In genomic region chr17:75842963-75843576, GRCh38 we compare ENCODE assay signal across 11 cellular contexts. TPM values are rescaled to one million over a fixed set of nuclear protein-coding genes. Genes with fewer than 3 reads are reported as not detected.
DNase-seq lines count a peak whose midpoint lies in the region; ATAC-seq and TF ChIP-seq lines count a peak whose summit lies in the region.
"Had no signal": no experiment of that assay in that cellular context is flagged by ENCODE, and none has a peak within 500 bp of the region (broad histone marks: within the 10 kb centered on the region; RNA-seq: fewer than 3 reads in every experiment).

No MANE protein-coding gene starts in this region.

- intact Hi-C loops in heart right ventricle (cut with DNase I) = no loop called here
- intact Hi-C loops in Right ventricle myocardium superior (cut with DNase I) = no loop called here
- intact Hi-C loops in head of caudate nucleus (cut with DNase I) = no loop called here
- intact Hi-C loops in ovary (cut with DNase I) = no loop called here

- H3K4me1 ChIP-seq in heart right ventricle (peaks cover 32 to 54% (median 43%) of the 10 kb centered on the region in 9 donors), liver (ENCODE audit: control insufficient read depth in 4 of 4, insufficient read depth in 4 of 4, low read length in 3 of 4) (peaks cover 0 to 16% (median 8%) of the 10 kb centered on the region in 4 donors), upper lobe of left lung (peaks cover 48 to 54% (median 52%) of the 10 kb centered on the region in 4 donors), ovary (ENCODE audit: insufficient read depth) (no peaks in the 10 kb centered on the region)

- H3K9ac ChIP-seq in liver (ENCODE audit: low read depth in 1 of 2, low read length in 2 of 2) = no peak overlapping the region

- H3K9me3 ChIP-seq in heart right ventricle (no peaks in the 10 kb centered on the region), liver (ENCODE audit: control insufficient read depth in 4 of 4, low read length in 3 of 4) (no peaks in the 10 kb centered on the region), upper lobe of left lung (no peaks in the 10 kb centered on the region), ovary (no peaks in the 10 kb centered on the region)

- no peaks in the 10 kb centered on the region for H3K9me3 Mint-ChIP-seq in activated T-cell treated with anti-CD3 and anti-CD28 coated beads, Interleukin-2, amount 50 U/mL, for 72 hours

- H3K4me1 Mint-ChIP-seq in activated T-cell treated with anti-CD3 and anti-CD28 coated beads, Interleukin-2, amount 50 U/mL, for 72 hours (ENCODE audit: low read depth) = peaks cover 19% of the 10 kb centered on the region

- TF ChIP-seq EP300 in upper lobe of left lung (IDR thresholded peaks at IDR 0.05) (no peak), ovary (IDR thresholded peaks at IDR 0.05) (no peak)

- ATAC-seq in heart right ventricle = no peak
- no peak for ATAC-seq in Right ventricle myocardium superior (ENCODE audit: poor library complexity)
- peak; percentile 37 to 43 for ATAC-seq in activated T-cell treated with anti-CD3 and anti-CD28 coated beads, Interleukin-2, amount 50 U/mL, for 72 hours (replicated peaks in 1 of 2)
- no peak for ATAC-seq in upper lobe of left lung (ENCODE audit: low FRiP score in 2 of 2)

- H3K27me3 ChIP-seq in heart right ventricle (no peaks in the 10 kb centered on the region), liver (ENCODE audit: control insufficient read depth in 4 of 4, insufficient read depth in 4 of 4, low read length in 3 of 4) (no peaks in the 10 kb centered on the region), upper lobe of left lung (no peaks in the 10 kb centered on the region), ovary (no peaks in the 10 kb centered on the region)
- H3K27me3 ChIP-seq: hepatocyte had no signal

- no peak for TF ChIP-seq RAD21 in liver (IDR thresholded peaks at IDR 0.05)

- H3K27ac Mint-ChIP-seq in activated T-cell treated with anti-CD3 and anti-CD28 coated beads, Interleukin-2, amount 50 U/mL, for 72 hours = peak overlapping the region; percentile 84

- H3K4me3 ChIP-seq in heart right ventricle (peak overlapping the region in 6 of 10 donors; percentile 19 to 64 (median 30)), liver (ENCODE audit: low read depth in 1 of 3, low read length in 3 of 3) (peak overlapping the region in 2 of 3 donors; percentile 18 to 39), upper lobe of left lung (peak overlapping the region in 3 of 4 donors; percentile 41 to 50 (median 49)), ovary (no peak overlapping the region)
- H3K4me3 ChIP-seq: hepatocyte had no signal

- no peaks in the 10 kb centered on the region for H3K27me3 Mint-ChIP-seq in activated T-cell treated with anti-CD3 and anti-CD28 coated beads, Interleukin-2, amount 50 U/mL, for 72 hours (ENCODE audit: low read depth)

- TF ChIP-seq POLR2A in upper lobe of left lung (IDR thresholded peaks at IDR 0.05) (no peak), ovary (IDR thresholded peaks at IDR 0.05) (no peak)

- H3K4me3 Mint-ChIP-seq in activated T-cell treated with anti-CD3 and anti-CD28 coated beads, Interleukin-2, amount 50 U/mL, for 72 hours = peak overlapping the region; percentile 91 to 96

- peaks cover 0 to 4% of the 10 kb centered on the region in 2 donors for H3K36me3 Mint-ChIP-seq in activated T-cell treated with anti-CD3 and anti-CD28 coated beads, Interleukin-2, amount 50 U/mL, for 72 hours (ENCODE audit: insufficient read depth in 2 of 2)

- TF ChIP-seq CTCF in heart right ventricle (IDR thresholded peaks at IDR 0.05) (no peak), liver (IDR thresholded peaks at IDR 0.05; ENCODE audit: low read depth, low read length, missing input control) (no peak), upper lobe of left lung (IDR thresholded peaks at IDR 0.05) (no peak), ovary (IDR thresholded peaks at IDR 0.05) (no peak)

- DNase-seq in heart right ventricle = no peak
- DNase-seq in Right ventricle myocardium superior = no peak
- peak; percentile 40 to 57 for DNase-seq in activated T-cell treated with anti-CD3 and anti-CD28 coated beads, Interleukin-2, amount 50 U/mL, for 72 hours
- DNase-seq in upper lobe of left lung = no peak
- no peak for DNase-seq in NCI-H146 treated with DMSO at 0.1 percent for 48 hours (lab: John Stamatoyannopoulos, UW; ENCODE audit: unreplicated experiment)
- DNase-seq in head of caudate nucleus = no peak
- DNase-seq in ovary = no peak
- DNase-seq: NCI-H345, nucleus accumbens had no signal

- H3K27ac ChIP-seq in heart right ventricle = peak overlapping the region in 7 of 10 donors; percentile 1 to 97 (median 87)
- peak overlapping the region; percentile 12 to 70 for H3K27ac ChIP-seq in liver (ENCODE audit: low read depth in 1 of 2, low read length in 2 of 2)
- peak overlapping the region; percentile 88 to 96 (median 94) for H3K27ac ChIP-seq in upper lobe of left lung
- no peak overlapping the region for H3K27ac ChIP-seq in ovary

- peaks cover 0 to 60% (median 20%) of the 10 kb centered on the region in 9 donors for H3K36me3 ChIP-seq in heart right ventricle
- peaks cover 19 to 31% (median 21%) of the 10 kb centered on the region in 4 donors for H3K36me3 ChIP-seq in liver (ENCODE audit: control insufficient read depth in 4 of 4, insufficient read depth in 3 of 4, low read depth in 1 of 4, low read length in 3 of 4)
- H3K36me3 ChIP-seq in upper lobe of left lung = peaks cover 16 to 48% (median 31%) of the 10 kb centered on the region in 4 donors
- no peaks in the 10 kb centered on the region for H3K36me3 ChIP-seq in ovary

- whole genome bisulfite sequencing in heart right ventricle, 2 donors = 88 to 96% methylated on average over 22 of the region's 22 CpGs
- whole genome bisulfite sequencing in liver = 82% methylated on average over 22 of the region's 22 CpGs
- 52 to 56% methylated on average over 4 to 20 of the region's 22 CpGs for WGBS in upper lobe of left lung, 2 donors
- 85 to 90% (median 88%) methylated on average over 21 to 22 of the region's 22 CpGs for whole genome bisulfite sequencing in ovary, 3 donors

TF ChIP-seq in liver, 16 proteins besides CTCF, POLR2A, EP300 and RAD21 (continues in another document):
- no peak for TF ChIP-seq EGR1 (IDR thresholded peaks at IDR 0.05; ENCODE audit: low read depth in 2 of 2)
- TF ChIP-seq MAX (IDR thresholded peaks at IDR 0.05) = no peak

RNA-seq across cellular contexts. Expression of gene UNC13D, which starts 1.1 kb away (rescaled TPM):
- total RNA-seq in heart right ventricle = 10 to 100 TPM in 3 of 10 donors, 1 to 10 TPM in 7; 5.5 to 20.7 (median 8.5) TPM
- polyA plus RNA-seq in heart right ventricle = 10 to 100 TPM in 1 of 2 donors, 1 to 10 TPM in 1; 3.0 to 12.6 TPM
- total RNA-seq in Right ventricle myocardium superior = 10.6 TPM
- 10 to 100 TPM; 89.0 to 97.6 TPM for total RNA-seq in activated T-cell treated with anti-CD3 and anti-CD28 coated beads, Interleukin-2, amount 50 U/mL, for 72 hours
- total RNA-seq in liver = 10 to 100 TPM; 10.3 to 22.9 TPM
- polyA plus RNA-seq in liver = 1 to 10 TPM; 2.1 to 4.9 TPM
- total RNA-seq in upper lobe of left lung = 100 to 1,000 TPM in 4 of 6 donors, 10 to 100 TPM in 2; 38.0 to 243 (median 123) TPM
- total RNA-seq in ovary = 10 to 100 TPM; 10.7 to 24.9 (median 14.1) TPM
- polyA plus RNA-seq in ovary = 10 to 100 TPM in 1 of 2 donors, 1 to 10 TPM in 1; 8.9 to 17.1 TPM

RNA-seq across cellular contexts. Expression of gene WBP2, which starts 12.1 kb away (rescaled TPM):
- total RNA-seq in heart right ventricle (100 to 1,000 TPM; 130 to 210 (median 173) TPM), Right ventricle myocardium superior (145 TPM), liver (10 to 100 TPM; 29.0 to 32.5 TPM), upper lobe of left lung (100 to 1,000 TPM in 2 of 6 donors, 10 to 100 TPM in 4; 70.1 to 183 (median 87.8) TPM), ovary (100 to 1,000 TPM in 3 of 7 donors, 10 to 100 TPM in 4; 48.5 to 131 (median 92.7) TPM)
- polyA plus RNA-seq in heart right ventricle (100 to 1,000 TPM; 155 to 205 TPM), liver (10 to 100 TPM; 70.7 to 99.4 TPM), ovary (100 to 1,000 TPM; 118 to 184 TPM)
- total RNA-seq in activated T-cell treated with anti-CD3 and anti-CD28 coated beads, Interleukin-2, amount 50 U/mL, for 72 hours = 100 to 1,000 TPM in 1 of 2 donors, 10 to 100 TPM in 1; 90.2 to 109 TPM

RNA-seq across cellular contexts. Expression of gene TRIM47, which starts 35.3 kb away (rescaled TPM):
- total RNA-seq in heart right ventricle (10 to 100 TPM in 9 of 10 donors, 1 to 10 TPM in 1; 9.3 to 53.1 (median 21.5) TPM), Right ventricle myocardium superior (33.4 TPM), liver (10 to 100 TPM in 1 of 2 donors, 1 to 10 TPM in 1; 6.9 to 15.4 TPM), upper lobe of left lung (10 to 100 TPM; 20.1 to 55.6 (median 33.3) TPM), ovary (10 to 100 TPM in 6 of 7 donors, 1 to 10 TPM in 1; 7.2 to 38.3 (median 18.6) TPM)
- polyA plus RNA-seq in heart right ventricle (10 to 100 TPM; 22.4 to 48.7 TPM), liver (10 to 100 TPM; 12.2 to 18.5 TPM), ovary (10 to 100 TPM; 10.1 to 11.5 TPM)
- total RNA-seq in activated T-cell treated with anti-CD3 and anti-CD28 coated beads, Interleukin-2, amount 50 U/mL, for 72 hours = 10 to 100 TPM; 16.5 to 24.1 TPM

RNA-seq across cellular contexts. Expression of gene TRIM65, which starts 53.7 kb away (rescaled TPM):
- 10 to 100 TPM in 1 of 10 donors, 1 to 10 TPM in 9; 5.1 to 12.7 (median 8.9) TPM for total RNA-seq in heart right ventricle
- polyA plus RNA-seq in heart right ventricle = 10 to 100 TPM in 1 of 2 donors, 1 to 10 TPM in 1; 5.6 to 16.7 TPM
- 9.1 TPM for total RNA-seq in Right ventricle myocardium superior
- 10 to 100 TPM; 24.0 to 30.7 TPM for total RNA-seq in activated T-cell treated with anti-CD3 and anti-CD28 coated beads, Interleukin-2, amount 50 U/mL, for 72 hours
- total RNA-seq in liver = 1 to 10 TPM; 7.7 to 8.6 TPM
- 1 to 10 TPM; 1.5 to 5.3 TPM for polyA plus RNA-seq in liver
- 10 to 100 TPM; 23.4 to 35.1 (median 28.2) TPM for total RNA-seq in upper lobe of left lung
- total RNA-seq in ovary = 10 to 100 TPM; 17.3 to 28.0 (median 24.3) TPM
- 10 to 100 TPM; 10.4 to 18.5 TPM for polyA plus RNA-seq in ovary

RNA-seq across cellular contexts. Expression of gene UNK, which starts 58.5 kb away (rescaled TPM):
- total RNA-seq in heart right ventricle (10 to 100 TPM; 11.6 to 19.1 (median 14.7) TPM), Right ventricle myocardium superior (14.3 TPM), liver (10 to 100 TPM; 11.5 to 16.4 TPM), upper lobe of left lung (10 to 100 TPM; 22.4 to 97.4 (median 31.4) TPM), ovary (10 to 100 TPM; 27.5 to 58.1 (median 40.8) TPM)
- polyA plus RNA-seq in heart right ventricle (10 to 100 TPM; 12.9 to 21.3 TPM), liver (1 to 10 TPM; 4.0 to 6.4 TPM), ovary (10 to 100 TPM; 12.7 to 34.9 TPM)
- total RNA-seq in activated T-cell treated with anti-CD3 and anti-CD28 coated beads, Interleukin-2, amount 50 U/mL, for 72 hours = 10 to 100 TPM; 20.7 to 22.6 TPM

Comparison
In these comparisons a context has a peak if more than half of its experiments do, and no peak if none do; other contexts are left out.
1. ATAC-seq: peak in activated T-cell treated with anti-CD3 and anti-CD28 coated beads, Interleukin-2, amount 50 U/mL, for 72 hours (2 of 2); none in heart right ventricle (0 of 8), Right ventricle myocardium superior (single experiment) and upper lobe of left lung (0 of 2).
2. DNase-seq: peak in activated T-cell treated with anti-CD3 and anti-CD28 coated beads, Interleukin-2, amount 50 U/mL, for 72 hours (2 of 2); none in heart right ventricle (0 of 2), Right ventricle myocardium superior (single experiment), upper lobe of left lung (0 of 2), NCI-H146 treated with DMSO at 0.1 percent for 48 hours (single experiment), head of caudate nucleus (0 of 42) and ovary (0 of 5).
3. H3K27ac ChIP-seq: peak in heart right ventricle (7 of 10), liver (2 of 2) and upper lobe of left lung (4 of 4); none in ovary (0 of 2).